In the genomic region with DNA sequence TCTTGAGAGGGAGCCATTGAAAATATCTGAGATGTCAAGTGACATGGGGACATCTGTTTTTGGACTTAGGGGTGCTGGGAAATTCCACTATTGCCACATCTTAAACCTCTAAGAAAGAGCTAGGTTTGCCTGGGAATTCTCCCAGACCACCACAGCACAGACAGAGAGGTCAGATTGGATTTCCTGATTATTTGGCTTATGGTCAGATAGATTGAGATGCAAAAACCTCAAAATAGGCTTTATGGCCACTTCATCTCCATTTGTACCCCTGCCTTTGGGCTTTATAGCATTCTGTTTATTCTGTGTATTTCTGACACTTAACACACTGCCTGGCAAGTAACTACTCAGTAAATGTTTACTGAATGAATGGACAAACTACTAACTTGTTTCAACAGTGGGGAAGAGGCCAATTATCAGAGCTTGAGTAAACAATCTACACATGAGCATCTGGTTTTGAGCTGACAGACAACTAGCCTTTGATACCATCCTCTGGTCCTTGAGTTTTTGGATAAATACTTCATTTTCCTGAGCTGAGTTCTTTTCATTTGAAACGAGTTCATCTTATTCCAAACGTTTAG, we compare ENCODE assay signal across 14 cellular contexts.
DNase-seq lines count a peak whose midpoint lies in the region; ATAC-seq, FAIRE-seq and TF ChIP-seq lines count a peak whose summit lies in the region.
"Had no signal": no experiment of that assay in that cellular context is flagged by ENCODE, and none has a peak within 500 bp of the region (broad histone marks: within the 10 kb centered on the region; RNA-seq: fewer than 3 reads in every experiment).

No MANE protein-coding gene starts in this region.

- no peak overlapping the region for H3K27ac ChIP-seq in right lobe of liver
- H3K27ac ChIP-seq: gastroesophageal sphincter, RWPE1 had no signal

- peak; percentile 27 for DNase-seq in EL
- peak; percentile 100 for DNase-seq in NCI-H146 treated with DMSO at 0.1 percent for 48 hours (lab: John Stamatoyannopoulos, UW; ENCODE audit: unreplicated experiment)
- peak; percentile 90 for DNase-seq in RPMI7951 (ENCODE audit: low read depth)
- no peak for DNase-seq in right lobe of liver
- no peak for DNase-seq in activated CD4-positive, CD25-positive, alpha-beta regulatory T cell treated with anti-CD3 and anti-CD28 coated beads, Interleukin-2, amount 50 U/mL, for 72 hours
- no peak for DNase-seq in RCC 7860 (ENCODE audit: low spot score)
- no peak for DNase-seq in GM19238 (ENCODE audit: insufficient read length, low spot score)
- DNase-seq: activated CD4-positive, alpha-beta memory T cell treated with anti-CD3 and anti-CD28 coated beads, Interleukin-2, amount 10 ng/mL, durations not matched to agents 7 days and 5 days; Kasumi-1; NCI-H446 treated with DMSO at 0.1 percent for 48 hours; stimulated activated CD4-positive, alpha-beta T cell treated with anti-CD3 and anti-CD28 coated beads, Interleukin-1b, Interleukin-23, amount 100 ng/mL, for 48 hours had no signal

- no peaks in the 10 kb centered on the region for H3K27me3 ChIP-seq in right lobe of liver
- H3K27me3 ChIP-seq: gastroesophageal sphincter had no signal

- no peak for FAIRE-seq in RCC 7860 (lab: Jason Lieb, UNC)

- no peak overlapping the region for H3K4me3 ChIP-seq in right lobe of liver
- H3K4me3 ChIP-seq: gastroesophageal sphincter had no signal

- ATAC-seq in right lobe of liver (peak; percentile 79 to 94 (median 91)), GM18907 (IDR thresholded peaks at IDR 0.05; ENCODE audit: unreplicated experiment) (no peak)
- ATAC-seq: gastroesophageal sphincter had no signal

- H3K4me1 ChIP-seq in right lobe of liver, result peaks cover 0 to 31% (median 0%) of the 10 kb centered on the region in 4 donors

- no peaks in the 10 kb centered on the region for H3K9me3 ChIP-seq in right lobe of liver
- H3K9me3 ChIP-seq: gastroesophageal sphincter had no signal

- intact Hi-C loops in right lobe of liver (cut with DNase I), result no loop called here

- TF ChIP-seq CTCF in right lobe of liver (IDR thresholded peaks at IDR 0.05), result no peak

- TF ChIP-seq POLR2A in right lobe of liver (IDR thresholded peaks at IDR 0.05), result no peak

- H3K36me3 ChIP-seq in right lobe of liver, result no peaks in the 10 kb centered on the region
- H3K36me3 ChIP-seq: gastroesophageal sphincter had no signal

- 27% methylated on average over 2 of the region's 2 CpGs for WGBS in right lobe of liver (ENCODE audit: insufficient coverage, low coverage, low lambda C conversion rate, missing lambda C conversion rate)

Comparison
In these comparisons a context has a peak if more than half of its experiments do, and no peak if none do; other contexts are left out.
1. DNase-seq: peak in EL (single experiment), NCI-H146 treated with DMSO at 0.1 percent for 48 hours (single experiment) and RPMI7951 (single experiment); none in right lobe of liver (0 of 3), activated CD4-positive, CD25-positive, alpha-beta regulatory T cell treated with anti-CD3 and anti-CD28 coated beads, Interleukin-2, amount 50 U/mL, for 72 hours (single experiment), RCC 7860 (single experiment) and GM19238 (single experiment).